In the genomic region with DNA sequence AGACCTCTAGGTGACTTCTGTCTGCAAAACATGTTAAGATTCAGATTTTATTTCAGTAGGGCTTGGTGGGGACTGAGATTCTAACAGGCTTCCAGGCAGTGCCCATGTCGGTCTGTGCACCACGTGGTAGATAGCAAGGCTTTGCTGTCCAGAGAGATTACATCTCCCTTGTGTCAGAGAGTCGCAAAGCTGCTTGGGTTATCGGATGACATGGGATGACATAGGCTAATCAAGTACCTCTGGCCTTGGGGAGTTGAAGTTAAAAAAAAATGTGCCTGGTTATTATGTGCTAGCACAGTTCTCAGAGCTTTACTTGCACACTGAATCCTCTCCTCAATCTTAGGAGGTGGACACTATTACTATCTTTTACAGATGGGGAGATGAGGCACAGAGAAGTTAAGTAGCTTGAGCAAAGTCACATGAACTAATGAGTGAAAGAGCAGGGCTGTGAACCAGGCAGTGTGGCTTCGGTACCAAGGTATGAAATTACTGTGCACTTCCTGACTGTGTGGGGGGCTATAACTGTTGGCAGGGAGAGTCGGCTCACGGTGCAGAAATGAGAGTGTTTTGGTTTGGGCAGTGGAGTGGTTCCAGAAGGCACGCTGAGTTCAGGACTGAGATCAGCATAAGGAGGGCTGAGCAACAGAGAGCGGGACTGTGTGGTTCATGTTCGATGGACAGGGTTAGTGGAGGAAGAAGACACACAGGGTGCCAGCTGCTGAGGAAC, we compare ENCODE assay signal across 9 cellular contexts. TPM values are rescaled to one million over a fixed set of nuclear protein-coding genes. Genes with fewer than 3 reads are reported as not detected.
DNase-seq lines count a peak whose midpoint lies in the region; ATAC-seq lines count a peak whose summit lies in the region.
"Had no signal": no experiment of that assay in that cellular context is flagged by ENCODE, and none has a peak within 500 bp of the region (broad histone marks: within the 10 kb centered on the region; RNA-seq: fewer than 3 reads in every experiment).

No MANE protein-coding gene starts in this region.

- peak overlapping the region; percentile 76 for H3K4me3 ChIP-seq in CD4-positive, CD25-positive, alpha-beta regulatory T cell (ENCODE audit: low read depth, low read length)
- no peak overlapping the region for H3K4me3 ChIP-seq in trophoblast cell (ENCODE audit: low read depth, low read length)

- no peaks in the 10 kb centered on the region for H3K79me1 ChIP-seq in trophoblast cell (ENCODE audit: low read length)

- H3K27me3 Mint-ChIP-seq in CD4-positive, CD25-positive, alpha-beta regulatory T cell, result no peaks in the 10 kb centered on the region
- H3K27me3 Mint-ChIP-seq in activated T-cell treated with anti-CD3 and anti-CD28 coated beads, Interleukin-2, amount 50 U/mL, for 72 hours (ENCODE audit: low read depth), result no peaks in the 10 kb centered on the region

- no peak overlapping the region for H4K12ac ChIP-seq in trophoblast cell (ENCODE audit: low read depth, low read length)

- H3K79me2 ChIP-seq in trophoblast cell (ENCODE audit: control insufficient read depth, insufficient read depth, low read length, poor library complexity), result no peaks in the 10 kb centered on the region

- no peak overlapping the region for H2AFZ ChIP-seq in trophoblast cell (ENCODE audit: insufficient read depth, low read length, poor library complexity)
- H2AFZ ChIP-seq: parathyroid adenoma had no signal

- peaks cover 16 to 62% (median 46%) of the 10 kb centered on the region in 4 donors for H3K4me1 Mint-ChIP-seq in CD4-positive, CD25-positive, alpha-beta regulatory T cell
- H3K4me1 Mint-ChIP-seq in activated T-cell treated with anti-CD3 and anti-CD28 coated beads, Interleukin-2, amount 50 U/mL, for 72 hours (ENCODE audit: low read depth), result peaks cover 74% of the 10 kb centered on the region

- no CpG with 5 or more reads among the region's 10 CpGs for WGBS in trophoblast cell (ENCODE audit: extremely low coverage, insufficient coverage, insufficient read length)

- no peak overlapping the region for H2BK5ac ChIP-seq in trophoblast cell (ENCODE audit: low read depth, low read length, poor library complexity)

- no peak overlapping the region for H3K18ac ChIP-seq in trophoblast cell (ENCODE audit: low read length)

- no peaks in the 10 kb centered on the region for H3K9me3 Mint-ChIP-seq in CD4-positive, CD25-positive, alpha-beta regulatory T cell
- no peaks in the 10 kb centered on the region for H3K9me3 Mint-ChIP-seq in activated T-cell treated with anti-CD3 and anti-CD28 coated beads, Interleukin-2, amount 50 U/mL, for 72 hours

- H2BK120ac ChIP-seq in trophoblast cell (ENCODE audit: insufficient read depth, low read length, poor library complexity), result no peak overlapping the region

- H3K36me3 ChIP-seq in CD4-positive, CD25-positive, alpha-beta regulatory T cell (ENCODE audit: control insufficient read depth, insufficient read depth, low read length), result no peaks in the 10 kb centered on the region
- no peaks in the 10 kb centered on the region for H3K36me3 ChIP-seq in trophoblast cell (ENCODE audit: control insufficient read depth in 1 of 2, insufficient read depth in 2 of 2, low read length in 2 of 2)

- H3K9ac ChIP-seq in trophoblast cell (ENCODE audit: low read length), result no peak overlapping the region
- H3K9ac ChIP-seq: parathyroid adenoma had no signal

- peak; percentile 60 to 67 for ATAC-seq in CD4-positive, CD25-positive, alpha-beta regulatory T cell (ENCODE audit: low read depth in 2 of 2)
- ATAC-seq in GM19025 (IDR thresholded peaks at IDR 0.05; ENCODE audit: low read depth, unreplicated experiment) (peak; percentile 80), HG03066 (IDR thresholded peaks at IDR 0.05; ENCODE audit: low read depth, unreplicated experiment) (peak; percentile 73)
- peak; percentile 92 for ATAC-seq in activated T-cell treated with anti-CD3 and anti-CD28 coated beads, Interleukin-2, amount 50 U/mL, for 72 hours (replicated peaks in 1 of 2)

- H3K14ac ChIP-seq in trophoblast cell (ENCODE audit: low read length), result no peak overlapping the region

- no peak overlapping the region for H3K4me2 ChIP-seq in trophoblast cell (ENCODE audit: low read length)

- no peak overlapping the region for H2BK12ac ChIP-seq in trophoblast cell (ENCODE audit: low read length)

- H3K27ac Mint-ChIP-seq in CD4-positive, CD25-positive, alpha-beta regulatory T cell, result peak overlapping the region in 2 of 3 donors; percentile 68 to 83
- peak overlapping the region; percentile 14 for H3K27ac Mint-ChIP-seq in activated T-cell treated with anti-CD3 and anti-CD28 coated beads, Interleukin-2, amount 50 U/mL, for 72 hours

- H4K8ac ChIP-seq in trophoblast cell (ENCODE audit: low read depth, low read length), result no peak overlapping the region

- H2AK5ac ChIP-seq in trophoblast cell (ENCODE audit: low read length), result no peak overlapping the region

- H3K4ac ChIP-seq in trophoblast cell (ENCODE audit: low read depth, low read length), result no peak overlapping the region

- H3K9me3 ChIP-seq in CD4-positive, CD25-positive, alpha-beta regulatory T cell (ENCODE audit: control insufficient read depth in 2 of 2, low read length in 2 of 2), result no peaks in the 10 kb centered on the region
- H3K9me3 ChIP-seq in trophoblast cell (ENCODE audit: insufficient read depth, low read depth, low read length), result no peaks in the 10 kb centered on the region

- no peaks in the 10 kb centered on the region for H3K27me3 ChIP-seq in CD4-positive, CD25-positive, alpha-beta regulatory T cell (ENCODE audit: control insufficient read depth, insufficient read depth, low read length)
- no peaks in the 10 kb centered on the region for H3K27me3 ChIP-seq in trophoblast cell (ENCODE audit: insufficient read depth, low read length)

- H3K4me3 Mint-ChIP-seq in CD4-positive, CD25-positive, alpha-beta regulatory T cell, result peak overlapping the region; percentile 68 to 85 (median 76)
- H3K4me3 Mint-ChIP-seq in activated T-cell treated with anti-CD3 and anti-CD28 coated beads, Interleukin-2, amount 50 U/mL, for 72 hours, result peak overlapping the region; percentile 69 to 74

- no peak overlapping the region for H3K23ac ChIP-seq in trophoblast cell (ENCODE audit: low read length)

- peak overlapping the region; percentile 47 for H3K27ac ChIP-seq in CD4-positive, CD25-positive, alpha-beta regulatory T cell (ENCODE audit: insufficient read depth, low read length, poor library complexity, severe bottlenecking)
- no peak overlapping the region for H3K27ac ChIP-seq in trophoblast cell (ENCODE audit: low read depth, low read length)
- H3K27ac ChIP-seq: parathyroid adenoma had no signal

- peak; percentile 8 to 78 (median 18) for DNase-seq in CD4-positive, CD25-positive, alpha-beta regulatory T cell
- DNase-seq in activated T-cell treated with anti-CD3 and anti-CD28 coated beads, Interleukin-2, amount 50 U/mL, for 72 hours, result peak; percentile 77 to 81
- DNase-seq in stimulated activated CD4-positive, alpha-beta T cell treated with anti-CD3 and anti-CD28 coated beads, Interleukin-4, amount 100 ng/mL, for 1 hour, result peak; percentile 8
- DNase-seq in NCI-H187 (lab: John Stamatoyannopoulos, UW), result no peak
- no peak for DNase-seq in trophoblast cell
- DNase-seq in mucosa of gallbladder (ENCODE audit: low spot score), result no peak

- peaks cover 30% of the 10 kb centered on the region for H3K4me1 ChIP-seq in CD4-positive, CD25-positive, alpha-beta regulatory T cell (ENCODE audit: control insufficient read depth, insufficient read depth, low read length, poor library complexity, severe bottlenecking)
- no peaks in the 10 kb centered on the region for H3K4me1 ChIP-seq in trophoblast cell (ENCODE audit: control insufficient read depth in 1 of 2, insufficient read depth in 2 of 2, low read length in 2 of 2)

- H4K91ac ChIP-seq in trophoblast cell (ENCODE audit: low read depth, low read length), result no peak overlapping the region

- no peaks in the 10 kb centered on the region for H3K36me3 Mint-ChIP-seq in CD4-positive, CD25-positive, alpha-beta regulatory T cell
- no peaks in the 10 kb centered on the region for H3K36me3 Mint-ChIP-seq in activated T-cell treated with anti-CD3 and anti-CD28 coated beads, Interleukin-2, amount 50 U/mL, for 72 hours (ENCODE audit: insufficient read depth in 2 of 2)

RNA-seq across cellular contexts. Expression of gene FARS2, which starts 41.1 kb away (rescaled TPM):
- total RNA-seq in CD4-positive, CD25-positive, alpha-beta regulatory T cell, result 26.9 TPM
- polyA plus RNA-seq in CD4-positive, CD25-positive, alpha-beta regulatory T cell, result 10 to 100 TPM; 29.7 to 39.7 (median 35.4) TPM
- 10 to 100 TPM; 23.9 to 26.0 TPM for total RNA-seq in activated T-cell treated with anti-CD3 and anti-CD28 coated beads, Interleukin-2, amount 50 U/mL, for 72 hours
- 6.2 and 6.3 TPM in 2 replicates for polyA plus RNA-seq in trophoblast cell (2013)
- total RNA-seq in mucosa of gallbladder, result 15.7 TPM

RNA-seq across cellular contexts. Expression of gene LYRM4, which starts 41.6 kb away (rescaled TPM):
- 14.9 TPM for total RNA-seq in CD4-positive, CD25-positive, alpha-beta regulatory T cell
- 10 to 100 TPM; 26.9 to 38.8 (median 29.7) TPM for polyA plus RNA-seq in CD4-positive, CD25-positive, alpha-beta regulatory T cell
- total RNA-seq in activated T-cell treated with anti-CD3 and anti-CD28 coated beads, Interleukin-2, amount 50 U/mL, for 72 hours, result 10 to 100 TPM; 28.4 to 38.3 TPM
- polyA plus RNA-seq in trophoblast cell (2013), result 20.8 and 21.6 TPM in 2 replicates
- total RNA-seq in mucosa of gallbladder, result 21.6 TPM

Comparison
In these comparisons a context has a peak if more than half of its experiments do, and no peak if none do; other contexts are left out.
1. DNase-seq: peak in CD4-positive, CD25-positive, alpha-beta regulatory T cell (3 of 3), activated T-cell treated with anti-CD3 and anti-CD28 coated beads, Interleukin-2, amount 50 U/mL, for 72 hours (2 of 2) and stimulated activated CD4-positive, alpha-beta T cell treated with anti-CD3 and anti-CD28 coated beads, Interleukin-4, amount 100 ng/mL, for 1 hour (single experiment); none in NCI-H187 (0 of 2), trophoblast cell (0 of 2) and mucosa of gallbladder (single experiment).
2. Peak in every context shown above with its lines, with median percentiles within 50 percentile points of each other: ATAC-seq.